In genomic region chr1:163321311-163322305, GRCh38 we compare ENCODE assay signal across 1 cellular context.
TF ChIP-seq lines count a peak whose summit lies in the region.

TSS of gene NUF2 (plus strand) at chr1:163321954. CDS start at chr1:163326052, 4,098 bp downstream.

TF ChIP-seq in SK-N-SH, 30 proteins besides CTCF, POLR2A, EP300 and RAD21 (continued from another document):
- TF ChIP-seq, protein P1, sequence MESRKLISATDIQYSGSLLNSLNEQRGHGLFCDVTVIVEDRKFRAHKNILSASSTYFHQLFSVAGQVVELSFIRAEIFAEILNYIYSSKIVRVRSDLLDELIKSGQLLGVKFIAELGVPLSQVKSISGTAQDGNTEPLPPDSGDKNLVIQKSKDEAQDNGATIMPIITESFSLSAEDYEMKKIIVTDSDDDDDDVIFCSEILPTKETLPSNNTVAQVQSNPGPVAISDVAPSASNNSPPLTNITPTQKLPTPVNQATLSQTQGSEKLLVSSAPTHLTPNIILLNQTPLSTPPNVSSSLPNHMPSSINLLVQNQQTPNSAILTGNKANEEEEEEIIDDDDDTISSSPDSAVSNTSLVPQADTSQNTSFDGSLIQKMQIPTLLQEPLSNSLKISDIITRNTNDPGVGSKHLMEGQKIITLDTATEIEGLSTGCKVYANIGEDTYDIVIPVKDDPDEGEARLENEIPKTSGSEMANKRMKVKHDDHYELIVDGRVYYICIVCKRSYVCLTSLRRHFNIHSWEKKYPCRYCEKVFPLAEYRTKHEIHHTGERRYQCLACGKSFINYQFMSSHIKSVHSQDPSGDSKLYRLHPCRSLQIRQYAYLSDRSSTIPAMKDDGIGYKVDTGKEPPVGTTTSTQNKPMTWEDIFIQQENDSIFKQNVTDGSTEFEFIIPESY (IDR thresholded peaks at IDR 0.05; ENCODE audit: borderline replicate concordance, low read depth), result peak; percentile 84; the same call in 1 of the 2 replicates
- TF ChIP-seq MEF2A (IDR thresholded peaks at IDR 0.05; ENCODE audit: borderline replicate concordance, low read depth), result no peak
- peak; percentile 95 for TF ChIP-seq TAF1 (IDR thresholded peaks at IDR 0.05; ENCODE audit: borderline replicate concordance, low read depth, low read length)
- TF ChIP-seq, protein P2, sequence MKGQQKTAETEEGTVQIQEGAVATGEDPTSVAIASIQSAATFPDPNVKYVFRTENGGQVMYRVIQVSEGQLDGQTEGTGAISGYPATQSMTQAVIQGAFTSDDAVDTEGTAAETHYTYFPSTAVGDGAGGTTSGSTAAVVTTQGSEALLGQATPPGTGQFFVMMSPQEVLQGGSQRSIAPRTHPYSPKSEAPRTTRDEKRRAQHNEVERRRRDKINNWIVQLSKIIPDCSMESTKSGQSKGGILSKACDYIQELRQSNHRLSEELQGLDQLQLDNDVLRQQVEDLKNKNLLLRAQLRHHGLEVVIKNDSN (IDR thresholded peaks at IDR 0.05; ENCODE audit: borderline replicate concordance, low read depth), result peak; percentile 74
- peak; percentile 84 for TF ChIP-seq PBX3 (IDR thresholded peaks at IDR 0.05)
- peak; percentile 96 for TF ChIP-seq GABPA (IDR thresholded peaks at IDR 0.05; ENCODE audit: low read depth)
- TF ChIP-seq NFIC (IDR thresholded peaks at IDR 0.05; ENCODE audit: borderline replicate concordance), result peak; percentile 41; the same call in 1 of the 2 replicates
- 0 out of 2 replicates have a peak, but pooled peaks have one; percentile 14 for TF ChIP-seq TEAD4 (IDR thresholded peaks at IDR 0.05; ENCODE audit: borderline replicate concordance, insufficient read depth)
